ENCODE assay signal across 28 cellular contexts in the genomic region with DNA sequence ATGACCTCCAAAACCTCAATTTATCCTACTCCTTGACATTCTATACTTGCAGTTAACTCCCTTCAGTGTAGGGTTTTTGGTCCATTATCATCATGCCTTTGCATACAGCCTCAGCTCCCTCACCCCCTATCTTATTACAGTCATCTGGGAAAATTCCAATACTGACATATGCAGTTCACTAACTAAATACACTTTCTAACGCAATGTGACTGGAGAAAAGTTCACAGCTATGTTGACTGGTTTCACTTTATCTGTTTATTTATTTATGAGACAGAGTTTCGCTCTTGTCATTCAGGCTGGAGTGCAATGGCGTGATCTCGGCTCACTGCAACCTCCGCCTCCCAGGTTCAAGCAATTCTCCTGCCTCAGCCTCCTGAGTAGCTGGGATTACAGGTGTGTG.
DNase-seq lines count a peak whose midpoint lies in the region; ATAC-seq, FAIRE-seq and TF ChIP-seq lines count a peak whose summit lies in the region.
"Had no signal": no experiment of that assay in that cellular context is flagged by ENCODE, and none has a peak within 500 bp of the region (broad histone marks: within the 10 kb centered on the region; RNA-seq: fewer than 3 reads in every experiment).

No MANE protein-coding gene starts in this region.

- H3K9me3 ChIP-seq in astrocyte (ENCODE audit: insufficient read depth, low read depth, low read length) (no peaks in the 10 kb centered on the region), prostate gland (no peaks in the 10 kb centered on the region), MG63 (no peaks in the 10 kb centered on the region)
- H3K9me3 ChIP-seq: BE2C, BLaER1 had no signal

- H3K79me2 ChIP-seq in astrocyte (ENCODE audit: insufficient read depth, low read length): no peaks in the 10 kb centered on the region

- H3K4me1 ChIP-seq in astrocyte (ENCODE audit: insufficient read depth, low read length) (peaks cover 11% of the 10 kb centered on the region), prostate gland (replicated peaks) (no peaks in the 10 kb centered on the region)
- H3K4me1 ChIP-seq: BE2C, BLaER1 had no signal

- H3K4me3 ChIP-seq in astrocyte (ENCODE audit: insufficient read depth, low read depth, low read length) (no peak overlapping the region), prostate gland (no peak overlapping the region), MG63 (no peak overlapping the region)
- H3K4me3 ChIP-seq: BLaER1, GM12878 had no signal

- FAIRE-seq in astrocyte (lab: Jason Lieb, UNC): peak; percentile 13
- FAIRE-seq: A204.1, GM12878, GM12892, GM18507 had no signal

- no peaks in the 10 kb centered on the region for H3K27me3 ChIP-seq in astrocyte (ENCODE audit: insufficient read depth, low read length)
- no peaks in the 10 kb centered on the region for H3K27me3 ChIP-seq in prostate gland (replicated peaks; ENCODE audit: insufficient read depth)
- no peaks in the 10 kb centered on the region for H3K27me3 ChIP-seq in MG63
- H3K27me3 ChIP-seq: BLaER1 had no signal

- H4K20me1 ChIP-seq in astrocyte (ENCODE audit: insufficient read depth, low read length): no peaks in the 10 kb centered on the region
- H4K20me1 ChIP-seq: BLaER1 had no signal

- TF ChIP-seq POLR2A in prostate gland (IDR thresholded peaks at IDR 0.05): no peak

- TF ChIP-seq CTCF in astrocyte (IDR thresholded peaks at IDR 0.05; ENCODE audit: insufficient read depth, low read depth, low read length) (no peak), prostate gland (IDR thresholded peaks at IDR 0.05) (no peak)

- WGBS in prostate gland: 88% methylated on average over 5 of the region's 5 CpGs

- DNase-seq in astrocyte (ENCODE audit: low read depth) (no peak), fibroblast of gingiva (ENCODE audit: low read depth) (peak; percentile 15), left lobe of liver (ENCODE audit: low spot score) (no peak), prostate gland (ENCODE audit: low spot score) (no peak), MG63 (no peak), substantia nigra (lab: John Stamatoyannopoulos, UW) (no peak)
- DNase-seq: 8988T; ACHN; BE2C; C1 segment of cervical spinal cord; CD4-positive, alpha-beta memory T cell; CD4-positive, CD25-positive, alpha-beta regulatory T cell; CD8-positive, alpha-beta memory T cell; COR-L47; DMS 273 treated with DMSO at 0.1 percent for 48 hours; DMS153; DMS53; DMS79; DND-41; EL; GDM1 had no signal

- no peak overlapping the region for H3K4me2 ChIP-seq in astrocyte (ENCODE audit: low read length)
- H3K4me2 ChIP-seq: BLaER1 had no signal

- H3K9me3 Mint-ChIP-seq in astrocyte (ENCODE audit: unreplicated experiment): peaks cover 2% of the 10 kb centered on the region
- H3K9me3 Mint-ChIP-seq: CD14-positive monocyte; CD4-positive, alpha-beta memory T cell; CD4-positive, CD25-positive, alpha-beta regulatory T cell; CD8-positive, alpha-beta memory T cell had no signal

- H3K4me3 Mint-ChIP-seq in astrocyte (ENCODE audit: unreplicated experiment): no peak overlapping the region
- H3K4me3 Mint-ChIP-seq: CD14-positive monocyte; CD4-positive, alpha-beta memory T cell; CD4-positive, CD25-positive, alpha-beta regulatory T cell; CD8-positive, alpha-beta memory T cell had no signal

- intact Hi-C loops in prostate gland (cut with DNase I): no loop called here

- H3K27me3 Mint-ChIP-seq in astrocyte (ENCODE audit: low read depth, unreplicated experiment): no peaks in the 10 kb centered on the region

- ATAC-seq in left lobe of liver: peak; percentile 44
- no peak for ATAC-seq in activated CD4-positive, CD25-positive, alpha-beta regulatory T cell treated with anti-CD3 and anti-CD28 coated beads, Interleukin-2, amount 50 U/mL, for 24 hours
- ATAC-seq: GM12878 had no signal

- H3K36me3 ChIP-seq in astrocyte (ENCODE audit: insufficient read depth, low read length): no peaks in the 10 kb centered on the region
- no peaks in the 10 kb centered on the region for H3K36me3 ChIP-seq in prostate gland
- H3K36me3 ChIP-seq in MG63: no peaks in the 10 kb centered on the region
- H3K36me3 ChIP-seq: BE2C, BLaER1 had no signal

- H3K27ac ChIP-seq in astrocyte (ENCODE audit: low read depth, low read length): no peak overlapping the region
- H3K27ac ChIP-seq in prostate gland: peak overlapping the region; percentile 36 to 70
- no peak overlapping the region for H3K27ac ChIP-seq in substantia nigra (ENCODE audit: low read depth, low read length, poor library complexity, severe bottlenecking)
- H3K27ac ChIP-seq: BLaER1 had no signal

- peaks cover 19% of the 10 kb centered on the region for H3K4me1 Mint-ChIP-seq in astrocyte (ENCODE audit: low read depth, unreplicated experiment)
- H3K4me1 Mint-ChIP-seq: CD14-positive monocyte; CD4-positive, alpha-beta memory T cell; CD4-positive, CD25-positive, alpha-beta regulatory T cell; CD8-positive, alpha-beta memory T cell had no signal

- no peaks in the 10 kb centered on the region for H3K36me3 Mint-ChIP-seq in astrocyte (ENCODE audit: low read depth, unreplicated experiment)
- H3K36me3 Mint-ChIP-seq: CD14-positive monocyte; CD4-positive, alpha-beta memory T cell; CD4-positive, CD25-positive, alpha-beta regulatory T cell; CD8-positive, alpha-beta memory T cell had no signal

- H2AFZ ChIP-seq in astrocyte (ENCODE audit: low read depth, low read length): no peak overlapping the region

- no peak overlapping the region for H3K27ac Mint-ChIP-seq in astrocyte (ENCODE audit: unreplicated experiment)
- H3K27ac Mint-ChIP-seq: CD14-positive monocyte; CD4-positive, alpha-beta memory T cell; CD4-positive, CD25-positive, alpha-beta regulatory T cell; CD8-positive, alpha-beta memory T cell had no signal

- no peak overlapping the region for H3K9ac ChIP-seq in astrocyte (ENCODE audit: low read length)
- H3K9ac ChIP-seq: BLaER1 had no signal

Comparison
In these comparisons a context has a peak if more than half of its experiments do, and no peak if none do; other contexts are left out.
1. H3K27ac ChIP-seq: peak in prostate gland (2 of 2); none in astrocyte (single experiment) and substantia nigra (single experiment).